Comparison of ENCODE assay signal across 12 cellular contexts in genomic region chr3:150538324-150539208, GRCh38. TPM values are rescaled to one million over a fixed set of nuclear protein-coding genes. Genes with fewer than 3 reads are reported as not detected.
DNase-seq lines count a peak whose midpoint lies in the region; ATAC-seq and TF ChIP-seq lines count a peak whose summit lies in the region.
"Had no signal": no experiment of that assay in that cellular context is flagged by ENCODE, and none has a peak within 500 bp of the region (broad histone marks: within the 10 kb centered on the region; RNA-seq: fewer than 3 reads in every experiment).

No MANE protein-coding gene starts in this region.

- H3K36me3 ChIP-seq in right atrium auricular region (peaks cover 10% of the 10 kb centered on the region), RWPE2 (ENCODE audit: low read depth) (peaks cover 23% of the 10 kb centered on the region), lower lobe of right lung (peaks cover 17% of the 10 kb centered on the region)

- no peak for DNase-seq in right cardiac atrium
- no peak for DNase-seq in right atrium auricular region (ENCODE audit: low spot score)
- DNase-seq in RWPE2 (ENCODE audit: low spot score): no peak
- no peak for DNase-seq in lower lobe of right lung
- no peak for DNase-seq in LoVo (ENCODE audit: low spot score)
- DNase-seq in foreskin fibroblast: no peak
- DNase-seq in stimulated activated CD4-positive, alpha-beta T cell treated with anti-CD3 and anti-CD28 coated beads, Interleukin-12 subunit alpha, Interleukin-12 subunit beta, amount 100 ng/mL, for 4 hours: no peak
- DNase-seq: activated CD4-positive, alpha-beta T cell treated with anti-CD3 and anti-CD28 coated beads, Interleukin-2, amount 10 ng/mL, durations not matched to agents 24 days and 14 days; activated naive CD4-positive, alpha-beta T cell; GDM1; NCI-H2227 treated with DMSO at 0.1 percent for 48 hours; NK-92 treated with Interleukin-12 subunit alpha and Interleukin-12 subunit beta, amount 100 ng/mL, for 24 hours had no signal

- no peak overlapping the region for H3K4me3 ChIP-seq in right cardiac atrium (ENCODE audit: low read length)
- H3K4me3 ChIP-seq in right atrium auricular region: no peak overlapping the region
- no peak overlapping the region for H3K4me3 ChIP-seq in RWPE2 (ENCODE audit: severe bottlenecking)
- H3K4me3 ChIP-seq in lower lobe of right lung: no peak overlapping the region
- no peak overlapping the region for H3K4me3 ChIP-seq in foreskin fibroblast (ENCODE audit: low read depth in 1 of 2, low read length in 2 of 2)

- ATAC-seq in right cardiac atrium (peak; percentile 52 to 63), RWPE2 (ENCODE audit: low read depth) (peak; percentile 51), lower lobe of right lung (peak; percentile 81 to 89)

- no peaks in the 10 kb centered on the region for H3K9me3 ChIP-seq in right cardiac atrium (ENCODE audit: control insufficient read depth, low read length)
- H3K9me3 ChIP-seq in right atrium auricular region: no peaks in the 10 kb centered on the region
- no peaks in the 10 kb centered on the region for H3K9me3 ChIP-seq in RWPE2 (ENCODE audit: severe bottlenecking)
- H3K9me3 ChIP-seq in lower lobe of right lung: no peaks in the 10 kb centered on the region

- no peak overlapping the region for H3K27ac ChIP-seq in right cardiac atrium (ENCODE audit: low read length)
- no peak overlapping the region for H3K27ac ChIP-seq in right atrium auricular region
- H3K27ac ChIP-seq in RWPE2 (ENCODE audit: poor library complexity, severe bottlenecking): no peak overlapping the region
- peak overlapping the region; percentile 46 for H3K27ac ChIP-seq in lower lobe of right lung

- H3K4me1 ChIP-seq in right cardiac atrium (ENCODE audit: control insufficient read depth, insufficient read depth, low read length): no peaks in the 10 kb centered on the region
- H3K4me1 ChIP-seq in right atrium auricular region: no peaks in the 10 kb centered on the region
- no peaks in the 10 kb centered on the region for H3K4me1 ChIP-seq in RWPE2 (ENCODE audit: insufficient read depth, poor library complexity, severe bottlenecking)
- peaks cover 24% of the 10 kb centered on the region for H3K4me1 ChIP-seq in lower lobe of right lung

- no peaks in the 10 kb centered on the region for H3K27me3 ChIP-seq in right cardiac atrium (ENCODE audit: control insufficient read depth, insufficient read depth)
- no peaks in the 10 kb centered on the region for H3K27me3 ChIP-seq in right atrium auricular region
- H3K27me3 ChIP-seq in RWPE2 (ENCODE audit: insufficient read depth, poor library complexity, severe bottlenecking): no peaks in the 10 kb centered on the region
- H3K27me3 ChIP-seq in lower lobe of right lung (ENCODE audit: low read depth): no peaks in the 10 kb centered on the region

- 85% methylated on average over 10 of the region's 10 CpGs for WGBS in right cardiac atrium

- intact Hi-C loops in right cardiac atrium (cut with DNase I) (no loop called here), lower lobe of right lung (cut with DNase I) (no loop called here)

- TF ChIP-seq CTCF in right atrium auricular region (IDR thresholded peaks at IDR 0.05) (no peak), RWPE2 (IDR thresholded peaks at IDR 0.05; ENCODE audit: poor library complexity, severe bottlenecking) (no peak), lower lobe of right lung (IDR thresholded peaks at IDR 0.05) (no peak), foreskin fibroblast (IDR thresholded peaks at IDR 0.05; ENCODE audit: low read depth, low read length) (no peak)

RNA-seq across cellular contexts. Expression of gene SERP1, which starts 7.7 kb away (rescaled TPM):
- total RNA-seq in right cardiac atrium (10 to 100 TPM; 35.2 to 41.3 (median 37.4) TPM), right atrium auricular region (100 to 1,000 TPM in 1 of 2 donors, 10 to 100 TPM in 1; 96.8 to 102 TPM), lower lobe of right lung (150 TPM)
- 24.8 TPM for polyA plus RNA-seq in right cardiac atrium

RNA-seq across cellular contexts. Expression of gene EIF2A, which starts 8.0 kb away (rescaled TPM):
- total RNA-seq in right cardiac atrium: 10 to 100 TPM; 66.9 to 77.1 (median 69.2) TPM
- polyA plus RNA-seq in right cardiac atrium: 51.7 TPM
- 100 to 1,000 TPM in 1 of 2 donors, 10 to 100 TPM in 1; 86.7 to 112 TPM for total RNA-seq in right atrium auricular region
- total RNA-seq in lower lobe of right lung: 91.9 TPM
